ENCODE assay signal across 1 cellular context in the genomic region with DNA sequence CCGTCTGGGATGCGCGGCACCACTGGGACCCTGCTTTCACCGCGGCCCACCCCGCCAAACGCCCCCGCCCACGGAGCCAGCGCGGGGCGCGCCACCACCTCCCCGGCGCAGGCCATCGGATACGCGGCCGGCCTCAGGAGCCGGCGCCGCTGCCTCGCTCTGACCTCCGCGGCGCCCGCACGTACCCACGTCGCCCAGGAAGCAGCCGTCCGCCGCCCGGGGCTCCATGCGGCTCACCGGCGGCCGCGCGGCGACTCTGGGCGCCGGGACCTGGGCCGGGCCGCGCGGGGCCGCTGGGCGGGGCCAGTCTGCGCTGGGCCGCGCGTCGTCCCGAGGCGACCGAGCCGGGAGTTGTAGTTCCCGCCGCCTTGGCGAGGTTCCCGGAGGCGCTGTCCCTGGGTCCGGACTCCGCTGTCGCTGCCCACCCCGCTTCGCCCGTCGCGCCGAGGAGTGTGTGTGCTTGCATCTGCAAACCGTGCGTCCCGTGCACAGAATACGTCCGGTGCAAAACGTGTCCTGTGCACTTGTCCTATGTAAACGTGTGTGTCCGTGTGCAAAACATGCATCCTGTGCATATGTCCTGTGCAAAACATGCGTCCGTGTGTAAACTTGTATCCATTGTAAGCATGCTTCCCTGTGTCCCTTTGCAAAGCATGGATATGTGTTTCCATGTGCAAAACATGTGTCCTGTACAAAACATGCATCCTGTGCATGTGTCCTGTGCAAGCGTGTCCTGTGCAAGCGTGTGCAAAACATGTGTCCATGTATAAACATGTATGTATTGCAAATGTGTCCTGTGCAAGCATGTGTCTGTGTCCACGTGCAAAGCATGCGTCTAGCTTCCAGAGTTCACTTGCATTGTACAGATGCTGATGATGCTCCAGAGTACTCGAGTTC.
A peak's percentile ranks its signal among the peaks of the same experiment; 100 is the strongest.
TF ChIP-seq lines count a peak whose summit lies in the region.

A gene with protein sequence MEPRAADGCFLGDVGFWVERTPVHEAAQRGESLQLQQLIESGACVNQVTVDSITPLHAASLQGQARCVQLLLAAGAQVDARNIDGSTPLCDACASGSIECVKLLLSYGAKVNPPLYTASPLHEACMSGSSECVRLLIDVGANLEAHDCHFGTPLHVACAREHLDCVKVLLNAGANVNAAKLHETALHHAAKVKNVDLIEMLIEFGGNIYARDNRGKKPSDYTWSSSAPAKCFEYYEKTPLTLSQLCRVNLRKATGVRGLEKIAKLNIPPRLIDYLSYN (minus strand): TSS at position 272 of the 897 bp plus-strand sequence. CDS start 44 bp downstream, at position 228.

TF ChIP-seq in K562, 482 proteins besides CTCF, POLR2A, EP300 and RAD21 (continued from another document and continues in another):
- TF ChIP-seq ZNF431 (CRISPR knock-in tag; IDR thresholded peaks at IDR 0.05) (no peak; the same call in 1 of the 2 replicates), TCF7 (IDR thresholded peaks at IDR 0.05; ENCODE audit: borderline replicate concordance) (no peak), XRCC3 (IDR thresholded peaks at IDR 0.05) (no peak), GATAD2B (IDR thresholded peaks at IDR 0.05; ENCODE audit: borderline replicate concordance) (peak; percentile 76), CHCHD3 (CRISPR knock-in tag; IDR thresholded peaks at IDR 0.05) (no peak), ZNF197 (CRISPR knock-in tag; IDR thresholded peaks at IDR 0.05; ENCODE audit: low read depth) (no peak), SMARCE1 (IDR thresholded peaks at IDR 0.05) (no peak), GTF3C2 (IDR thresholded peaks at IDR 0.05; ENCODE audit: borderline replicate concordance, extremely low read depth, insufficient read length) (no peak), KLF1 (tag; IDR thresholded peaks at IDR 0.05) (no peak), MLLT1 (IDR thresholded peaks at IDR 0.05) (no peak), HDAC6 (IDR thresholded peaks at IDR 0.05; ENCODE audit: low read depth, low read length) (no peak), ZNF12 (CRISPR knock-in tag; IDR thresholded peaks at IDR 0.05) (no peak), HNRNPUL1 (IDR thresholded peaks at IDR 0.05; ENCODE audit: low read length) (no peak), ZNF398 (CRISPR knock-in tag; IDR thresholded peaks at IDR 0.05) (no peak), ELF2 (CRISPR knock-in tag; IDR thresholded peaks at IDR 0.05) (no peak), BDP1 (IDR thresholded peaks at IDR 0.05; ENCODE audit: insufficient read depth, insufficient read length) (no peak), ID3 (CRISPR knock-in tag; IDR thresholded peaks at IDR 0.05) (no peak), ID3 (tag; IDR thresholded peaks at IDR 0.05) (no peak), GATA2 (CRISPR knock-in tag; IDR thresholded peaks at IDR 0.05) (no peak), ZNF124 (CRISPR knock-in tag; IDR thresholded peaks at IDR 0.05) (no peak), KDM4B (IDR thresholded peaks at IDR 0.05; ENCODE audit: borderline replicate concordance in 2 of 2, low read depth in 1 of 2) (no peak), SUPT5H (IDR thresholded peaks at IDR 0.05) (no peak), MCM7 (IDR thresholded peaks at IDR 0.05) (no peak), USF2 (CRISPR knock-in tag; IDR thresholded peaks at IDR 0.05) (no peak), SIN3B (IDR thresholded peaks at IDR 0.05; ENCODE audit: low read depth) (peak; percentile 56; the same call in 1 of the 2 replicates), TOE1 (IDR thresholded peaks at IDR 0.05; ENCODE audit: borderline replicate concordance) (no peak), TOE1 (CRISPR knock-in tag; IDR thresholded peaks at IDR 0.05; ENCODE audit: borderline replicate concordance, low read depth) (peak; percentile 63; the same call in 1 of the 2 replicates), HMG20A (CRISPR knock-in tag; conservative IDR thresholded peaks at IDR 0.05) (no peak), TAF7 (tag; IDR thresholded peaks at IDR 0.05) (no peak), AFF4 (CRISPR knock-in tag; IDR thresholded peaks at IDR 0.05) (no peak), HCFC1 (IDR thresholded peaks at IDR 0.05; ENCODE audit: low read depth, low read length) (peak; percentile 88), ZNF695 (CRISPR knock-in tag; IDR thresholded peaks at IDR 0.05) (no peak)
- TF ChIP-seq, protein P1, sequence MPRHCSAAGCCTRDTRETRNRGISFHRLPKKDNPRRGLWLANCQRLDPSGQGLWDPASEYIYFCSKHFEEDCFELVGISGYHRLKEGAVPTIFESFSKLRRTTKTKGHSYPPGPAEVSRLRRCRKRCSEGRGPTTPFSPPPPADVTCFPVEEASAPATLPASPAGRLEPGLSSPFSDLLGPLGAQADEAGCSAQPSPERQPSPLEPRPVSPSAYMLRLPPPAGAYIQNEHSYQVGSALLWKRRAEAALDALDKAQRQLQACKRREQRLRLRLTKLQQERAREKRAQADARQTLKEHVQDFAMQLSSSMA (CRISPR knock-in tag; IDR thresholded peaks at IDR 0.05), result no peak
- TF ChIP-seq, protein P2, sequence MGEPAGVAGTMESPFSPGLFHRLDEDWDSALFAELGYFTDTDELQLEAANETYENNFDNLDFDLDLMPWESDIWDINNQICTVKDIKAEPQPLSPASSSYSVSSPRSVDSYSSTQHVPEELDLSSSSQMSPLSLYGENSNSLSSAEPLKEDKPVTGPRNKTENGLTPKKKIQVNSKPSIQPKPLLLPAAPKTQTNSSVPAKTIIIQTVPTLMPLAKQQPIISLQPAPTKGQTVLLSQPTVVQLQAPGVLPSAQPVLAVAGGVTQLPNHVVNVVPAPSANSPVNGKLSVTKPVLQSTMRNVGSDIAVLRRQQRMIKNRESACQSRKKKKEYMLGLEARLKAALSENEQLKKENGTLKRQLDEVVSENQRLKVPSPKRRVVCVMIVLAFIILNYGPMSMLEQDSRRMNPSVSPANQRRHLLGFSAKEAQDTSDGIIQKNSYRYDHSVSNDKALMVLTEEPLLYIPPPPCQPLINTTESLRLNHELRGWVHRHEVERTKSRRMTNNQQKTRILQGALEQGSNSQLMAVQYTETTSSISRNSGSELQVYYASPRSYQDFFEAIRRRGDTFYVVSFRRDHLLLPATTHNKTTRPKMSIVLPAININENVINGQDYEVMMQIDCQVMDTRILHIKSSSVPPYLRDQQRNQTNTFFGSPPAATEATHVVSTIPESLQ (CRISPR knock-in tag; IDR thresholded peaks at IDR 0.05), result no peak
- TF ChIP-seq, protein P3, sequence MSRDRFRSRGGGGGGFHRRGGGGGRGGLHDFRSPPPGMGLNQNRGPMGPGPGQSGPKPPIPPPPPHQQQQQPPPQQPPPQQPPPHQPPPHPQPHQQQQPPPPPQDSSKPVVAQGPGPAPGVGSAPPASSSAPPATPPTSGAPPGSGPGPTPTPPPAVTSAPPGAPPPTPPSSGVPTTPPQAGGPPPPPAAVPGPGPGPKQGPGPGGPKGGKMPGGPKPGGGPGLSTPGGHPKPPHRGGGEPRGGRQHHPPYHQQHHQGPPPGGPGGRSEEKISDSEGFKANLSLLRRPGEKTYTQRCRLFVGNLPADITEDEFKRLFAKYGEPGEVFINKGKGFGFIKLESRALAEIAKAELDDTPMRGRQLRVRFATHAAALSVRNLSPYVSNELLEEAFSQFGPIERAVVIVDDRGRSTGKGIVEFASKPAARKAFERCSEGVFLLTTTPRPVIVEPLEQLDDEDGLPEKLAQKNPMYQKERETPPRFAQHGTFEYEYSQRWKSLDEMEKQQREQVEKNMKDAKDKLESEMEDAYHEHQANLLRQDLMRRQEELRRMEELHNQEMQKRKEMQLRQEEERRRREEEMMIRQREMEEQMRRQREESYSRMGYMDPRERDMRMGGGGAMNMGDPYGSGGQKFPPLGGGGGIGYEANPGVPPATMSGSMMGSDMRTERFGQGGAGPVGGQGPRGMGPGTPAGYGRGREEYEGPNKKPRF (IDR thresholded peaks at IDR 0.05; ENCODE audit: low read depth, low read length), result no peak
- TF ChIP-seq, protein P4, sequence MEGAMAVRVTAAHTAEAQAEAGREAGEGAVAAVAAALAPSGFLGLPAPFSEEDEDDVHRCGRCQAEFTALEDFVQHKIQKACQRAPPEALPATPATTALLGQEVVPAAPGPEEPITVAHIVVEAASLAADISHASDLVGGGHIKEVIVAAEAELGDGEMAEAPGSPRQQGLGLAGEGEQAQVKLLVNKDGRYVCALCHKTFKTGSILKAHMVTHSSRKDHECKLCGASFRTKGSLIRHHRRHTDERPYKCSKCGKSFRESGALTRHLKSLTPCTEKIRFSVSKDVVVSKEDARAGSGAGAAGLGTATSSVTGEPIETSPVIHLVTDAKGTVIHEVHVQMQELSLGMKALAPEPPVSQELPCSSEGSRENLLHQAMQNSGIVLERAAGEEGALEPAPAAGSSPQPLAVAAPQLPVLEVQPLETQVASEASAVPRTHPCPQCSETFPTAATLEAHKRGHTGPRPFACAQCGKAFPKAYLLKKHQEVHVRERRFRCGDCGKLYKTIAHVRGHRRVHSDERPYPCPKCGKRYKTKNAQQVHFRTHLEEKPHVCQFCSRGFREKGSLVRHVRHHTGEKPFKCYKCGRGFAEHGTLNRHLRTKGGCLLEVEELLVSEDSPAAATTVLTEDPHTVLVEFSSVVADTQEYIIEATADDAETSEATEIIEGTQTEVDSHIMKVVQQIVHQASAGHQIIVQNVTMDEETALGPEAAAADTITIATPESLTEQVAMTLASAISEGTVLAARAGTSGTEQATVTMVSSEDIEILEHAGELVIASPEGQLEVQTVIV (CRISPR knock-in tag; IDR thresholded peaks at IDR 0.05; ENCODE audit: borderline replicate concordance), result no peak
